1 cellular context compared by ENCODE assay signal in genomic region chr16:59295474-59295873, GRCh38.
TF ChIP-seq lines count a peak whose summit lies in the region.

No MANE protein-coding gene starts in this region.

TF ChIP-seq in A549, 52 proteins besides CTCF, POLR2A, EP300 and RAD21 (continued from another document):
- TF ChIP-seq REST (IDR thresholded peaks at IDR 0.05) (no peak), HDAC2 (IDR thresholded peaks at IDR 0.05) (no peak), JUN (IDR thresholded peaks at IDR 0.05) (no peak), RCOR1 (IDR thresholded peaks at IDR 0.05; ENCODE audit: low read depth, low read length) (no peak), ZFP36 (IDR thresholded peaks at IDR 0.05; ENCODE audit: borderline replicate concordance, partially characterized antibody) (no peak), HOXA7 (CRISPR knock-in tag; IDR thresholded peaks at IDR 0.05) (no peak), MAFK (IDR thresholded peaks at IDR 0.05; ENCODE audit: partially characterized antibody) (no peak), HOXB5 (CRISPR knock-in tag; IDR thresholded peaks at IDR 0.05) (no peak), CBX2 (IDR thresholded peaks at IDR 0.05; ENCODE audit: borderline replicate concordance, low read depth) (no peak), E2F6 (IDR thresholded peaks at IDR 0.05; ENCODE audit: borderline replicate concordance, low read depth) (no peak), RARB (CRISPR knock-in tag; IDR thresholded peaks at IDR 0.05) (no peak), ZSCAN20 (CRISPR knock-in tag; IDR thresholded peaks at IDR 0.05) (no peak), FOXS1 (CRISPR knock-in tag; IDR thresholded peaks at IDR 0.05) (no peak), ZNF302 (CRISPR knock-in tag; IDR thresholded peaks at IDR 0.05) (no peak), SMC3 (IDR thresholded peaks at IDR 0.05) (no peak), EHMT2 (IDR thresholded peaks at IDR 0.05; ENCODE audit: low read depth) (no peak)
